1 cellular context compared by ENCODE assay signal in the genomic region with DNA sequence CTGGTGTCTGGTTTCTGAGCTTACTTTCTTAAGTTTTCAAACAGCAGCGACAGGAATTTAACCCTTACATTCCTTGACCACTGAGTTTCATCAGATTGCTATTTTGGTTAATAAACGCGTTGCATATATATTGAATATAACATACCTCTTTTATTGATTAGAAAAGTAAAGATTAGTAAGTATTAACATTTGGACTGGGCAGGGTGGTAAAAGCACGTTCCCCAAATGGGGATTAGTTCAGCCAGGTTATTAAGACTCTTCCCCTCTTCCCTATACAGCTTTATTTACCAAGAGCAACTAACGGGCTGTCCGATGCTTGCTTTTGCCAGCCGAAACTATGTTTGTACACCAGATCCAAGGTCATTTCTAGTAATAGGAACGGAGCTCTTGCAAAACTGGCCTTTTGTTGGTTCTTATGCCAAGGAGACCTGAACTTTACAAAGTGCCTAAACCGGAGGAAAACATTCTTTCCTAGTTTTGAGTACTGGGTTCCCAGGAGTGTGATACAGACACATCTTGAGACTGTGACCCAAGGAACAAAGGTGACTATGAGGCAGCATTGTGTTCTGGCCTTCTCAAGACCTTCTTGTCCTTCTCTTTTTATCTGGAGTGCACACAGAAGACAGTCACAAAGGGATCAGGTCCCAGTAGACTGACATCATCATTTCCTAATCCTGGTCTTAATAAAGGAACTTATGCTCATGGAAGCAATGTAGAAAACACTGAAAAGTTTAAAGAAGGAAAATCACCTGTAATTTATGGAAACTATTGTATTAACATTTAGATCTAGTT.
TF ChIP-seq lines count a peak whose summit lies in the region.

No MANE protein-coding gene starts in this region.

TF ChIP-seq in HepG2, 621 proteins besides CTCF, POLR2A, EP300 and RAD21 (continued from another document and continues in another):
- TF ChIP-seq, protein P1, sequence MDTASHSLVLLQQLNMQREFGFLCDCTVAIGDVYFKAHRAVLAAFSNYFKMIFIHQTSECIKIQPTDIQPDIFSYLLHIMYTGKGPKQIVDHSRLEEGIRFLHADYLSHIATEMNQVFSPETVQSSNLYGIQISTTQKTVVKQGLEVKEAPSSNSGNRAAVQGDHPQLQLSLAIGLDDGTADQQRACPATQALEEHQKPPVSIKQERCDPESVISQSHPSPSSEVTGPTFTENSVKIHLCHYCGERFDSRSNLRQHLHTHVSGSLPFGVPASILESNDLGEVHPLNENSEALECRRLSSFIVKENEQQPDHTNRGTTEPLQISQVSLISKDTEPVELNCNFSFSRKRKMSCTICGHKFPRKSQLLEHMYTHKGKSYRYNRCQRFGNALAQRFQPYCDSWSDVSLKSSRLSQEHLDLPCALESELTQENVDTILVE (CRISPR knock-in tag; IDR thresholded peaks at IDR 0.05) = 0 out of 2 replicates have a peak, but pooled peaks have one; percentile 65
- TF ChIP-seq ZNF747 (CRISPR knock-in tag; IDR thresholded peaks at IDR 0.05; ENCODE audit: borderline replicate concordance) (no peak), ZNF280D (CRISPR knock-in tag; IDR thresholded peaks at IDR 0.05) (no peak), ZNF503 (CRISPR knock-in tag; IDR thresholded peaks at IDR 0.05) (peak; percentile 80), KDM3A (CRISPR knock-in tag; IDR thresholded peaks at IDR 0.05; ENCODE audit: low read depth) (no peak; the same call in 1 of the 2 replicates), NFIB (CRISPR knock-in tag; IDR thresholded peaks at IDR 0.05; ENCODE audit: borderline replicate concordance) (no peak), MATR3 (CRISPR knock-in tag; IDR thresholded peaks at IDR 0.05) (no peak), AHR (CRISPR knock-in tag; IDR thresholded peaks at IDR 0.05) (no peak; the same call in 1 of the 2 replicates), ZNF761 (CRISPR knock-in tag; conservative IDR thresholded peaks at IDR 0.05) (no peak), ZNF788 (CRISPR knock-in tag; IDR thresholded peaks at IDR 0.05; ENCODE audit: borderline replicate concordance) (peak; percentile 57; the same call in 1 of the 2 replicates), ZNF557 (CRISPR knock-in tag; IDR thresholded peaks at IDR 0.05) (0 out of 2 replicates have a peak, but pooled peaks have one; percentile 44), TGIF2 (CRISPR knock-in tag; IDR thresholded peaks at IDR 0.05) (peak; percentile 91), RARA (CRISPR knock-in tag; IDR thresholded peaks at IDR 0.05) (peak; percentile 92), REXO4 (CRISPR knock-in tag; IDR thresholded peaks at IDR 0.05; ENCODE audit: borderline replicate concordance) (no peak), GFI1 (CRISPR knock-in tag; IDR thresholded peaks at IDR 0.05; ENCODE audit: borderline replicate concordance) (0 out of 2 replicates have a peak, but pooled peaks have one; percentile 54), TIGD3 (CRISPR knock-in tag; IDR thresholded peaks at IDR 0.05; ENCODE audit: borderline replicate concordance) (no peak), BATF2 (CRISPR knock-in tag; IDR thresholded peaks at IDR 0.05) (no peak), ZNF232 (CRISPR knock-in tag; IDR thresholded peaks at IDR 0.05; ENCODE audit: borderline replicate concordance) (no peak), ZNF367 (CRISPR knock-in tag; IDR thresholded peaks at IDR 0.05; ENCODE audit: borderline replicate concordance) (no peak), ATF3 (CRISPR knock-in tag; IDR thresholded peaks at IDR 0.05) (0 out of 2 replicates have a peak, but pooled peaks have one; percentile 18), ZNF784 (CRISPR knock-in tag; IDR thresholded peaks at IDR 0.05; ENCODE audit: borderline replicate concordance) (no peak), PHF5A (CRISPR knock-in tag; IDR thresholded peaks at IDR 0.05; ENCODE audit: low read depth, unreplicated experiment) (peak; percentile 87), ZFP37 (CRISPR knock-in tag; IDR thresholded peaks at IDR 0.05; ENCODE audit: borderline replicate concordance) (no peak), TEAD3 (CRISPR knock-in tag; optimal IDR thresholded peaks at IDR 0.05; ENCODE audit: borderline replicate concordance) (peak; percentile 86), ESRRA (CRISPR knock-in tag; IDR thresholded peaks at IDR 0.05; ENCODE audit: low read depth) (peak; percentile 77; the same call in 1 of the 2 replicates), MIXL1 (CRISPR knock-in tag; IDR thresholded peaks at IDR 0.05) (peak; percentile 69; the same call in 1 of the 2 replicates)
- TF ChIP-seq, protein P2, sequence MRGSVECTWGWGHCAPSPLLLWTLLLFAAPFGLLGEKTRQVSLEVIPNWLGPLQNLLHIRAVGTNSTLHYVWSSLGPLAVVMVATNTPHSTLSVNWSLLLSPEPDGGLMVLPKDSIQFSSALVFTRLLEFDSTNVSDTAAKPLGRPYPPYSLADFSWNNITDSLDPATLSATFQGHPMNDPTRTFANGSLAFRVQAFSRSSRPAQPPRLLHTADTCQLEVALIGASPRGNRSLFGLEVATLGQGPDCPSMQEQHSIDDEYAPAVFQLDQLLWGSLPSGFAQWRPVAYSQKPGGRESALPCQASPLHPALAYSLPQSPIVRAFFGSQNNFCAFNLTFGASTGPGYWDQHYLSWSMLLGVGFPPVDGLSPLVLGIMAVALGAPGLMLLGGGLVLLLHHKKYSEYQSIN (CRISPR knock-in tag; IDR thresholded peaks at IDR 0.05; ENCODE audit: borderline replicate concordance) = no peak
- TF ChIP-seq, protein P3, sequence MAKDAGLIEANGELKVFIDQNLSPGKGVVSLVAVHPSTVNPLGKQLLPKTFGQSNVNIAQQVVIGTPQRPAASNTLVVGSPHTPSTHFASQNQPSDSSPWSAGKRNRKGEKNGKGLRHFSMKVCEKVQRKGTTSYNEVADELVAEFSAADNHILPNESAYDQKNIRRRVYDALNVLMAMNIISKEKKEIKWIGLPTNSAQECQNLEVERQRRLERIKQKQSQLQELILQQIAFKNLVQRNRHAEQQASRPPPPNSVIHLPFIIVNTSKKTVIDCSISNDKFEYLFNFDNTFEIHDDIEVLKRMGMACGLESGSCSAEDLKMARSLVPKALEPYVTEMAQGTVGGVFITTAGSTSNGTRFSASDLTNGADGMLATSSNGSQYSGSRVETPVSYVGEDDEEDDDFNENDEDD (CRISPR knock-in tag; IDR thresholded peaks at IDR 0.05; ENCODE audit: borderline replicate concordance) = peak; percentile 16; the same call in 1 of the 2 replicates
- TF ChIP-seq, protein P4, sequence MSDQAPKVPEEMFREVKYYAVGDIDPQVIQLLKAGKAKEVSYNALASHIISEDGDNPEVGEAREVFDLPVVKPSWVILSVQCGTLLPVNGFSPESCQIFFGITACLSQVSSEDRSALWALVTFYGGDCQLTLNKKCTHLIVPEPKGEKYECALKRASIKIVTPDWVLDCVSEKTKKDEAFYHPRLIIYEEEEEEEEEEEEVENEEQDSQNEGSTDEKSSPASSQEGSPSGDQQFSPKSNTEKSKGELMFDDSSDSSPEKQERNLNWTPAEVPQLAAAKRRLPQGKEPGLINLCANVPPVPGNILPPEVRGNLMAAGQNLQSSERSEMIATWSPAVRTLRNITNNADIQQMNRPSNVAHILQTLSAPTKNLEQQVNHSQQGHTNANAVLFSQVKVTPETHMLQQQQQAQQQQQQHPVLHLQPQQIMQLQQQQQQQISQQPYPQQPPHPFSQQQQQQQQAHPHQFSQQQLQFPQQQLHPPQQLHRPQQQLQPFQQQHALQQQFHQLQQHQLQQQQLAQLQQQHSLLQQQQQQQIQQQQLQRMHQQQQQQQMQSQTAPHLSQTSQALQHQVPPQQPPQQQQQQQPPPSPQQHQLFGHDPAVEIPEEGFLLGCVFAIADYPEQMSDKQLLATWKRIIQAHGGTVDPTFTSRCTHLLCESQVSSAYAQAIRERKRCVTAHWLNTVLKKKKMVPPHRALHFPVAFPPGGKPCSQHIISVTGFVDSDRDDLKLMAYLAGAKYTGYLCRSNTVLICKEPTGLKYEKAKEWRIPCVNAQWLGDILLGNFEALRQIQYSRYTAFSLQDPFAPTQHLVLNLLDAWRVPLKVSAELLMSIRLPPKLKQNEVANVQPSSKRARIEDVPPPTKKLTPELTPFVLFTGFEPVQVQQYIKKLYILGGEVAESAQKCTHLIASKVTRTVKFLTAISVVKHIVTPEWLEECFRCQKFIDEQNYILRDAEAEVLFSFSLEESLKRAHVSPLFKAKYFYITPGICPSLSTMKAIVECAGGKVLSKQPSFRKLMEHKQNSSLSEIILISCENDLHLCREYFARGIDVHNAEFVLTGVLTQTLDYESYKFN (CRISPR knock-in tag; conservative IDR thresholded peaks at IDR 0.05) = peak; percentile 87
